ENCODE assay signal across 15 cellular contexts in genomic region chr20:58842276-58842675, GRCh38. TPM values are rescaled to one million over a fixed set of nuclear protein-coding genes. Genes with fewer than 3 reads are reported as not detected.
DNase-seq lines count a peak whose midpoint lies in the region; ATAC-seq and TF ChIP-seq lines count a peak whose summit lies in the region.
"Had no signal": no experiment of that assay in that cellular context is flagged by ENCODE, and none has a peak within 500 bp of the region (broad histone marks: within the 10 kb centered on the region; RNA-seq: fewer than 3 reads in every experiment).

No MANE protein-coding gene starts in this region.

- H3K27me3 Mint-ChIP-seq in IgD-negative memory B cell (peaks cover 24% of the 10 kb centered on the region), endothelial cell (ENCODE audit: unreplicated experiment) (peaks cover 12% of the 10 kb centered on the region)

- H3K23ac ChIP-seq in mesendoderm (ENCODE audit: low read length), result no peak overlapping the region

- no peak overlapping the region for H2AK5ac ChIP-seq in mesendoderm (ENCODE audit: low read length)

- H3K9me3 Mint-ChIP-seq in IgD-negative memory B cell, result no peaks in the 10 kb centered on the region
- H3K9me3 Mint-ChIP-seq in endothelial cell (ENCODE audit: unreplicated experiment), result no peaks in the 10 kb centered on the region

- no peak for ATAC-seq in HG03196 (IDR thresholded peaks at IDR 0.05; ENCODE audit: unreplicated experiment)

- 0 out of 2 replicates have a peak overlapping the region, but pooled peaks have one; percentile 24 for H3K9ac ChIP-seq in ES-I3 (ENCODE audit: low read depth, low read length)
- H3K9ac ChIP-seq in mesendoderm (ENCODE audit: low read length), result no peak overlapping the region

- WGBS in mesendoderm (ENCODE audit: extremely low coverage, insufficient coverage, low lambda C conversion rate), result no CpG with 5 or more reads among the region's 20 CpGs

- peaks cover 4% of the 10 kb centered on the region for H3K36me3 Mint-ChIP-seq in IgD-negative memory B cell
- peaks cover 15% of the 10 kb centered on the region for H3K36me3 Mint-ChIP-seq in endothelial cell (ENCODE audit: low read depth, unreplicated experiment)

- H3K4me1 Mint-ChIP-seq in IgD-negative memory B cell (peaks cover 0 to 2% (median 0%) of the 10 kb centered on the region in 3 donors), endothelial cell (ENCODE audit: unreplicated experiment) (peaks cover 24% of the 10 kb centered on the region)

- no peak overlapping the region for H3K56ac ChIP-seq in mesendoderm (ENCODE audit: low read length)

- H3K4me1 ChIP-seq in ES-I3 (ENCODE audit: insufficient read depth, low read length) (peaks cover 38% of the 10 kb centered on the region), mesendoderm (ENCODE audit: control insufficient read depth, low read depth, low read length) (peaks cover 6% of the 10 kb centered on the region)

- H3K4me2 ChIP-seq in mesendoderm (ENCODE audit: low read length), result peak overlapping the region; percentile 6

- H2BK120ac ChIP-seq in mesendoderm (ENCODE audit: low read depth, low read length), result no peak overlapping the region

- no peak overlapping the region for H3K4ac ChIP-seq in mesendoderm (ENCODE audit: low read depth, low read length)

- H4K8ac ChIP-seq in mesendoderm (ENCODE audit: low read depth, low read length), result no peak overlapping the region

- no peaks in the 10 kb centered on the region for H3K9me3 ChIP-seq in ES-I3 (ENCODE audit: control insufficient read depth, insufficient read depth, low read length)

- H3K27ac Mint-ChIP-seq in IgD-negative memory B cell (peak overlapping the region in 2 of 3 donors; percentile 24 to 91), endothelial cell (ENCODE audit: unreplicated experiment) (no peak overlapping the region)

- peaks cover 7% of the 10 kb centered on the region for H3K27me3 ChIP-seq in mesendoderm (ENCODE audit: insufficient read depth, low read length, poor library complexity)

- H3K4me3 ChIP-seq in mesendoderm (ENCODE audit: low read length), result no peak overlapping the region

- peaks cover 34% of the 10 kb centered on the region for H3K36me3 ChIP-seq in ES-I3 (ENCODE audit: insufficient read depth, low read length)
- H3K36me3 ChIP-seq in mesendoderm (ENCODE audit: control insufficient read depth, insufficient read depth, low read length), result peaks cover 3% of the 10 kb centered on the region

- peaks cover 68% of the 10 kb centered on the region for H3K79me2 ChIP-seq in mesendoderm (ENCODE audit: control insufficient read depth, insufficient read depth, low read length)

- DNase-seq in endothelial cell (ENCODE audit: low spot score) (no peak), mesendoderm (no peak), hypothalamus (lab: John Stamatoyannopoulos, UW) (no peak), NCI-H187 (lab: John Stamatoyannopoulos, UW) (no peak), GM03348 (ENCODE audit: low spot score) (no peak)
- DNase-seq: C1 segment of cervical spinal cord, EL, NCI-H1930, NCI-H2171, NCI-H82, SHP77 had no signal

- no peak for TF ChIP-seq CTCF in endothelial cell (IDR thresholded peaks at IDR 0.05; ENCODE audit: unreplicated experiment)

- no peak overlapping the region for H3K18ac ChIP-seq in mesendoderm (ENCODE audit: low read length)

- H2BK15ac ChIP-seq in mesendoderm (replicated peaks; ENCODE audit: low read depth), result no peak overlapping the region

- H2BK5ac ChIP-seq in mesendoderm (ENCODE audit: low read length), result no peak overlapping the region

- no peak overlapping the region for H3K27ac ChIP-seq in mesendoderm (ENCODE audit: low read depth, low read length)
- H3K27ac ChIP-seq: HL-60 had no signal

- no peaks in the 10 kb centered on the region for H3K79me1 ChIP-seq in mesendoderm (ENCODE audit: low read length)

- H3K4me3 Mint-ChIP-seq in IgD-negative memory B cell (no peak overlapping the region), endothelial cell (ENCODE audit: unreplicated experiment) (peak overlapping the region; percentile 59)

- no peak overlapping the region for H4K5ac ChIP-seq in mesendoderm (ENCODE audit: low read length)

RNA-seq across cellular contexts. Expression of gene GNAS-AS1, which starts 8.4 kb away (rescaled TPM):
- not detected for polyA plus RNA-seq in IgD-negative memory B cell
- total RNA-seq in endothelial cell (ENCODE audit: unreplicated experiment), result 4.9 TPM
- polyA plus RNA-seq in mesendoderm (2013, experiment 1 of 2), result 1.6 TPM
- 1.6 TPM for polyA plus RNA-seq in mesendoderm (2013, experiment 2 of 2)

RNA-seq across cellular contexts. Expression of gene GNAS, which starts 10.2 kb away (rescaled TPM):
- polyA plus RNA-seq in IgD-negative memory B cell, result 203 TPM
- total RNA-seq in endothelial cell (ENCODE audit: unreplicated experiment), result 1,989 TPM
- 871 TPM for polyA plus RNA-seq in mesendoderm (2013, experiment 1 of 2)
- polyA plus RNA-seq in mesendoderm (2013, experiment 2 of 2), result 882 TPM
